In genomic region chr15:84826369-84826823, GRCh38 we compare ENCODE assay signal across 9 cellular contexts. TPM values are rescaled to one million over a fixed set of nuclear protein-coding genes. Genes with fewer than 3 reads are reported as not detected.
DNase-seq lines count a peak whose midpoint lies in the region; TF ChIP-seq lines count a peak whose summit lies in the region.
"Had no signal": no experiment of that assay in that cellular context is flagged by ENCODE, and none has a peak within 500 bp of the region (broad histone marks: within the 10 kb centered on the region; RNA-seq: fewer than 3 reads in every experiment).

No MANE protein-coding gene starts in this region.

- H3K9me2 ChIP-seq in hepatocyte (replicated peaks; ENCODE audit: insufficient read depth) = no peaks in the 10 kb centered on the region

- WGBS in hepatocyte (ENCODE audit: low lambda C conversion rate, missing lambda C conversion rate) = 69% methylated on average over 6 of the region's 6 CpGs

- no peak overlapping the region for H3K4me3 ChIP-seq in hepatocyte

- H3K27me3 ChIP-seq in hepatocyte = no peaks in the 10 kb centered on the region

- peaks cover 5% of the 10 kb centered on the region for H3K4me1 ChIP-seq in hepatocyte (ENCODE audit: insufficient read depth)

- no peak overlapping the region for H3K27ac ChIP-seq in RWPE1
- H3K27ac ChIP-seq in hepatocyte = no peak overlapping the region

- POLR2A ChIA-PET in RWPE1 (lab: Yijun Ruan, JAX; ENCODE audit: low non-redundant PET) = no interaction called here

- no peaks in the 10 kb centered on the region for H3K9me3 Mint-ChIP-seq in immature natural killer cell

- peak; percentile 25 for DNase-seq in A172 (ENCODE audit: low spot score)
- DNase-seq in RWPE1 (ENCODE audit: low spot score) = peak; percentile 40
- DNase-seq in hepatocyte (ENCODE audit: low spot score) = peak; percentile 44
- DNase-seq in hypothalamus (lab: John Stamatoyannopoulos, UW) = no peak
- no peak for DNase-seq in immature natural killer cell
- no peak for DNase-seq in cerebellum (ENCODE audit: low spot score)
- no peak for DNase-seq in NCI-H2171 treated with DMSO at 0.1 percent for 48 hours (lab: John Stamatoyannopoulos, UW)
- DNase-seq: NCI-H2227 treated with DMSO at 0.1 percent for 48 hours had no signal

- H4K20me1 ChIP-seq in hepatocyte (ENCODE audit: insufficient read depth, poor library complexity, severe bottlenecking) = no peaks in the 10 kb centered on the region

- no peaks in the 10 kb centered on the region for H3K36me3 ChIP-seq in hepatocyte (replicated peaks; ENCODE audit: insufficient read depth, low read depth)

- CTCF ChIA-PET in RWPE1 (lab: Yijun Ruan, JAX) = interaction anchor here (0.5 kb wide), 1 partner anchor 52 kb away, joined by 4 read pairs; no protein-coding TSS in a partner anchor

- H3K36me3 Mint-ChIP-seq in immature natural killer cell = no peaks in the 10 kb centered on the region

- no peaks in the 10 kb centered on the region for H3K9me3 ChIP-seq in hepatocyte (ENCODE audit: low read depth)

- TF ChIP-seq CTCF in GM12873 (IDR thresholded peaks at IDR 0.05; ENCODE audit: insufficient read depth, low read depth, low read length, missing control alignments) (peak; percentile 59), RWPE1 (conservative IDR thresholded peaks at IDR 0.05; ENCODE audit: low read depth) (peak; percentile 16; the same call in 1 of the 2 replicates), hepatocyte (IDR thresholded peaks at IDR 0.05; ENCODE audit: poor library complexity) (peak; percentile 41)

- H3K79me2 ChIP-seq in hepatocyte = peaks cover 33% of the 10 kb centered on the region

- no peak overlapping the region for H3K27ac Mint-ChIP-seq in immature natural killer cell

- H3K27me3 Mint-ChIP-seq in immature natural killer cell (ENCODE audit: low read depth in 3 of 3) = peaks cover 0 to 6% (median 3%) of the 10 kb centered on the region in 3 donors

- no peak overlapping the region for H3K4me3 Mint-ChIP-seq in immature natural killer cell

- no peaks in the 10 kb centered on the region for H3K4me1 Mint-ChIP-seq in immature natural killer cell

- H3K4me2 ChIP-seq in hepatocyte = no peak overlapping the region

- no peak overlapping the region for H2AFZ ChIP-seq in hepatocyte

RNA-seq across cellular contexts. Expression of gene ALPK3, which starts 9.2 kb away (rescaled TPM):
- total RNA-seq in A172 (2014; rRNA removed; shearing (Covaris generic)) = 0.10 and 0.12 TPM in 2 replicates
- total RNA-seq in hepatocyte (25.3 and 25.9 TPM in 2 replicates), cerebellum (2.3 TPM)
- polyA plus RNA-seq in hepatocyte (6.0 and 7.1 TPM in 2 replicates), immature natural killer cell (not detected)

RNA-seq across cellular contexts. Expression of gene SLC28A1, which starts 58.1 kb away (rescaled TPM):
- not detected in 2 replicates for total RNA-seq in A172 (2014; rRNA removed; shearing (Covaris generic))
- total RNA-seq in hepatocyte (2.7 and 3.0 TPM in 2 replicates), cerebellum (not detected)
- polyA plus RNA-seq in hepatocyte (1.5 and 2.5 TPM in 2 replicates), immature natural killer cell (not detected)

Comparison
In these comparisons a context has a peak if more than half of its experiments do, and no peak if none do; other contexts are left out.
1. DNase-seq: peak in A172 (single experiment), RWPE1 (single experiment) and hepatocyte (single experiment); none in hypothalamus (0 of 51), immature natural killer cell (0 of 3), cerebellum (single experiment) and NCI-H2171 treated with DMSO at 0.1 percent for 48 hours (single experiment).
2. Peak in every context shown above with its lines, with median percentiles within 50 percentile points of each other: CTCF ChIP-seq.